In genomic region chr3:13403213-13403817, GRCh38 we compare ENCODE assay signal across 21 cellular contexts. TPM values are rescaled to one million over a fixed set of nuclear protein-coding genes. Genes with fewer than 3 reads are reported as not detected.
DNase-seq lines count a peak whose midpoint lies in the region; ATAC-seq and TF ChIP-seq lines count a peak whose summit lies in the region.
"Had no signal": no experiment of that assay in that cellular context is flagged by ENCODE, and none has a peak within 500 bp of the region (broad histone marks: within the 10 kb centered on the region; RNA-seq: fewer than 3 reads in every experiment).

No MANE protein-coding gene starts in this region.

- H3K9ac ChIP-seq in NT2/D1 (ENCODE audit: insufficient read length, low read depth): peak overlapping the region; percentile 58

- peaks cover 84% of the 10 kb centered on the region for H3K36me3 Mint-ChIP-seq in activated T-cell treated with anti-CD3 and anti-CD28 coated beads, Interleukin-2, amount 50 U/mL, for 24 hours (ENCODE audit: low read depth)
- peaks cover 18% of the 10 kb centered on the region for H3K36me3 Mint-ChIP-seq in activated T-cell treated with anti-CD3 and anti-CD28 coated beads, Interleukin-2, amount 50 U/mL, for 4 hours (ENCODE audit: insufficient read depth)
- peaks cover 24% of the 10 kb centered on the region for H3K36me3 Mint-ChIP-seq in dendritic cell treated with granulocyte-macrophage colony-stimulating factor and Interleukin-4, amounts not matched to agents 40 ng/mL and 50 ng/mL, for 4 days (ENCODE audit: low read depth)
- H3K36me3 Mint-ChIP-seq in type B pancreatic cell: no peaks in the 10 kb centered on the region

- H3K4me1 ChIP-seq in NT2/D1 (ENCODE audit: insufficient read depth, insufficient read length): peaks cover 13% of the 10 kb centered on the region
- H3K4me1 ChIP-seq: Caco-2, SJCRH30 had no signal

- no peak for DNase-seq in activated T-cell treated with anti-CD3 and anti-CD28 coated beads, Interleukin-2, amount 50 U/mL, for 24 hours
- DNase-seq in activated T-cell treated with anti-CD3 and anti-CD28 coated beads, Interleukin-2, amount 50 U/mL, for 4 hours: no peak
- no peak for DNase-seq in NT2/D1 (ENCODE audit: low read depth, low spot score)
- no peak for DNase-seq in type B pancreatic cell (ENCODE audit: extremely low spot score, unreplicated experiment)
- DNase-seq in NCI-H187 treated with DMSO at 0.1 percent for 48 hours (lab: John Stamatoyannopoulos, UW): no peak
- DNase-seq in central memory CD4-positive, alpha-beta T cell: no peak
- DNase-seq: 8988T; C1 segment of cervical spinal cord; Caco-2; DMS53; MV-4-11; NCI-H1436 treated with DMSO at 0.1 percent for 48 hours; NCI-H2107; NCI-H345; NCI-H69; NK-92 treated with Interleukin-12 subunit alpha and Interleukin-12 subunit beta, amount 100 ng/mL, for 24 hours; SJCRH30 had no signal

- H3K27me3 Mint-ChIP-seq in activated T-cell treated with anti-CD3 and anti-CD28 coated beads, Interleukin-2, amount 50 U/mL, for 24 hours: no peaks in the 10 kb centered on the region
- H3K27me3 Mint-ChIP-seq in activated T-cell treated with anti-CD3 and anti-CD28 coated beads, Interleukin-2, amount 50 U/mL, for 4 hours (ENCODE audit: low read depth): no peaks in the 10 kb centered on the region
- H3K27me3 Mint-ChIP-seq in dendritic cell treated with granulocyte-macrophage colony-stimulating factor and Interleukin-4, amounts not matched to agents 40 ng/mL and 50 ng/mL, for 4 days: no peaks in the 10 kb centered on the region
- no peaks in the 10 kb centered on the region for H3K27me3 Mint-ChIP-seq in type B pancreatic cell
- H3K27me3 Mint-ChIP-seq: IgD-negative memory B cell had no signal

- intact Hi-C loops in dendritic cell treated with granulocyte-macrophage colony-stimulating factor and Interleukin-4, amounts not matched to agents 40 ng/mL and 50 ng/mL, for 4 days (cut with micrococcal nuclease): no loop called here

- peak overlapping the region; percentile 70 for H3K27ac Mint-ChIP-seq in activated T-cell treated with anti-CD3 and anti-CD28 coated beads, Interleukin-2, amount 50 U/mL, for 24 hours
- H3K27ac Mint-ChIP-seq in dendritic cell treated with granulocyte-macrophage colony-stimulating factor and Interleukin-4, amounts not matched to agents 40 ng/mL and 50 ng/mL, for 4 days: peak overlapping the region; percentile 56
- no peak overlapping the region for H3K27ac Mint-ChIP-seq in type B pancreatic cell

- no peak for ATAC-seq in activated T-cell treated with anti-CD3 and anti-CD28 coated beads, Interleukin-2, amount 50 U/mL, for 4 hours
- no peak for ATAC-seq in HG03039 (IDR thresholded peaks at IDR 0.05; ENCODE audit: unreplicated experiment)

- H3K9me3 ChIP-seq in NT2/D1 (ENCODE audit: insufficient read depth, low read length): peaks cover 9% of the 10 kb centered on the region; the same call in 1 of the 2 replicates
- H3K9me3 ChIP-seq: Caco-2, HAP-1 had no signal

- no peak overlapping the region for H3K4me3 ChIP-seq in NT2/D1 (ENCODE audit: insufficient read length, low read depth)
- H3K4me3 ChIP-seq: HAP-1, SJCRH30 had no signal

- H3K36me3 ChIP-seq in NT2/D1 (ENCODE audit: insufficient read depth, insufficient read length, low read length): no peaks in the 10 kb centered on the region
- H3K36me3 ChIP-seq: SJCRH30 had no signal

- H3K9me3 Mint-ChIP-seq in activated T-cell treated with anti-CD3 and anti-CD28 coated beads, Interleukin-2, amount 50 U/mL, for 24 hours: no peaks in the 10 kb centered on the region
- peaks cover 6% of the 10 kb centered on the region for H3K9me3 Mint-ChIP-seq in activated T-cell treated with anti-CD3 and anti-CD28 coated beads, Interleukin-2, amount 50 U/mL, for 4 hours
- peaks cover 11% of the 10 kb centered on the region for H3K9me3 Mint-ChIP-seq in dendritic cell treated with granulocyte-macrophage colony-stimulating factor and Interleukin-4, amounts not matched to agents 40 ng/mL and 50 ng/mL, for 4 days
- peaks cover 4% of the 10 kb centered on the region for H3K9me3 Mint-ChIP-seq in type B pancreatic cell

- peak; percentile 44 for TF ChIP-seq CTCF in type B pancreatic cell (conservative IDR thresholded peaks at IDR 0.05)

- H3K4me1 Mint-ChIP-seq in activated T-cell treated with anti-CD3 and anti-CD28 coated beads, Interleukin-2, amount 50 U/mL, for 24 hours (ENCODE audit: low read depth): peaks cover 54% of the 10 kb centered on the region
- peaks cover 42% of the 10 kb centered on the region for H3K4me1 Mint-ChIP-seq in activated T-cell treated with anti-CD3 and anti-CD28 coated beads, Interleukin-2, amount 50 U/mL, for 4 hours (ENCODE audit: low read depth)
- H3K4me1 Mint-ChIP-seq in dendritic cell treated with granulocyte-macrophage colony-stimulating factor and Interleukin-4, amounts not matched to agents 40 ng/mL and 50 ng/mL, for 4 days (ENCODE audit: low read depth): peaks cover 40% of the 10 kb centered on the region
- peaks cover 8% of the 10 kb centered on the region for H3K4me1 Mint-ChIP-seq in type B pancreatic cell (ENCODE audit: unreplicated experiment)

- no peaks in the 10 kb centered on the region for H3K27me3 ChIP-seq in NT2/D1 (ENCODE audit: insufficient read depth, insufficient read length)
- H3K27me3 ChIP-seq: SJCRH30 had no signal

- no peak overlapping the region for H3K4me3 Mint-ChIP-seq in activated T-cell treated with anti-CD3 and anti-CD28 coated beads, Interleukin-2, amount 50 U/mL, for 24 hours
- no peak overlapping the region for H3K4me3 Mint-ChIP-seq in activated T-cell treated with anti-CD3 and anti-CD28 coated beads, Interleukin-2, amount 50 U/mL, for 4 hours
- H3K4me3 Mint-ChIP-seq in dendritic cell treated with granulocyte-macrophage colony-stimulating factor and Interleukin-4, amounts not matched to agents 40 ng/mL and 50 ng/mL, for 4 days: no peak overlapping the region
- no peak overlapping the region for H3K4me3 Mint-ChIP-seq in type B pancreatic cell
- H3K4me3 Mint-ChIP-seq: IgD-negative memory B cell had no signal

RNA-seq across cellular contexts. Expression of gene NUP210, which starts 16.8 kb away (rescaled TPM):
- 10 to 100 TPM; 80.3 to 83.4 (median 82.0) TPM for total RNA-seq in activated T-cell treated with anti-CD3 and anti-CD28 coated beads, Interleukin-2, amount 50 U/mL, for 4 hours
- 21.6 and 26.5 TPM in 2 replicates for total RNA-seq in type B pancreatic cell (ENCODE audit: low replicate concordance)
